1 cellular context compared by ENCODE assay signal in the genomic region with DNA sequence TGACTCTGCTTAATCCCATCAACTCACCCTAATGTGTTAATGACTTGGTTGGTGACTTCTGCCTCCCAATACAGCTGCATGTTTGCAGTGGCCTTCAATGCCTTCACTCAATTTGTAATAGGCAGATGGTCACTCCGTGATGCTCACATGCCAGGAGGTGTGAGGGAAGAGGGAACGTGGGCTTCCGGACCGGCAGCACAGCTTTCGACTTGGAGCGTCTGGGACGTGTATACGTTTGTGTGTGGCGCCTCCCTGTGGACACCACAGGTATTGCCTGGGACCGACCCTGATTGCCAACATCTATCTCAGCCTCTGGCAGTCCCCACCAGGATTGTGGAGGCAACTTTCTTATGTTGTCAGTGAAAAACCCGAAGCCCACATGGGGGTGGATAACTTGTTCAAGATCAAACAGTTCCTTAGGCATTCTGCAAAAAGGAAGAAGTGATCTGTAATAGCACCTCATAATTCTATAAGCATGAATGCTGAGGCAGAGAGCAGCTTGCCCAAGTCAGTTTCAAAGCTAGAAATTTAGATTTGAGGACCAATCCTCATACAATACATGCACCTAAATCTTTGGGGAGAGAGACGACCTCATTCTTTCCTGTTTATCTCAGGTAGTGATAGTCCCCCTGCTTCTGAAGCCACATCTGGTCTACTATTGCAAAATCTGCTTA.
A peak's percentile ranks its signal among the peaks of the same experiment; 100 is the strongest.
TF ChIP-seq lines count a peak whose summit lies in the region.

No MANE protein-coding gene starts in this region.

TF ChIP-seq in K562, 482 proteins besides CTCF, POLR2A, EP300 and RAD21 (continues in another document):
- TF ChIP-seq RBM25 (IDR thresholded peaks at IDR 0.05; ENCODE audit: low read depth, low read length, severe bottlenecking) (no peak), RB1 (IDR thresholded peaks at IDR 0.05; ENCODE audit: low read depth) (peak; percentile 34; the same call in 1 of the 2 replicates), SLC30A9 (CRISPR knock-in tag; IDR thresholded peaks at IDR 0.05) (no peak), L3MBTL2 (IDR thresholded peaks at IDR 0.05) (peak; percentile 83; the same call in 1 of the 2 replicates), ZNF76 (CRISPR knock-in tag; IDR thresholded peaks at IDR 0.05; ENCODE audit: borderline replicate concordance) (no peak), ARID2 (IDR thresholded peaks at IDR 0.05) (0 out of 2 replicates have a peak, but pooled peaks have one; percentile 26), RCOR1 (IDR thresholded peaks at IDR 0.05; ENCODE audit: borderline replicate concordance in 1 of 2, low read depth in 2 of 2, low read length in 2 of 2) (0 out of 4 replicates have a peak, but pooled peaks of 1 of the 2 experiments have one; percentile 20), CBX2 (IDR thresholded peaks at IDR 0.05; ENCODE audit: insufficient read depth, low read length, poor library complexity, severe bottlenecking) (no peak), ZC3H11A (IDR thresholded peaks at IDR 0.05; ENCODE audit: low read depth, low read length) (no peak), ELF1 (tag; IDR thresholded peaks at IDR 0.05) (peak; percentile 24; the same call in 1 of the 2 replicates), ZNF644 (tag; IDR thresholded peaks at IDR 0.05; ENCODE audit: low read depth) (no peak), ZBTB7A (IDR thresholded peaks at IDR 0.05; ENCODE audit: borderline replicate concordance, control insufficient read depth, low read depth, low read length) (no peak), EWSR1 (IDR thresholded peaks at IDR 0.05; ENCODE audit: borderline replicate concordance, low read depth, partially characterized antibody) (no peak), SOX6 (IDR thresholded peaks at IDR 0.05) (no peak), ETV1 (tag; conservative IDR thresholded peaks at IDR 0.05; ENCODE audit: low read depth) (peak; percentile 77), CAMTA2 (CRISPR knock-in tag; conservative IDR thresholded peaks at IDR 0.05) (no peak), CREM (IDR thresholded peaks at IDR 0.05; ENCODE audit: low read depth) (peak; percentile 40; the same call in 1 of the 2 replicates), GABPB1 (CRISPR knock-in tag; IDR thresholded peaks at IDR 0.05) (no peak), SIN3A (IDR thresholded peaks at IDR 0.05; ENCODE audit: borderline replicate concordance in 2 of 2, control insufficient read depth in 1 of 2, low read depth in 2 of 2, low read length in 2 of 2) (no peak), NR4A1 (CRISPR knock-in tag; IDR thresholded peaks at IDR 0.05) (no peak), NR4A1 (tag; IDR thresholded peaks at IDR 0.05) (no peak), CTBP1 (IDR thresholded peaks at IDR 0.05; ENCODE audit: borderline replicate concordance) (peak; percentile 24; the same call in 1 of the 2 replicates), ZNF311 (CRISPR knock-in tag; IDR thresholded peaks at IDR 0.05) (no peak), MCM7 (IDR thresholded peaks at IDR 0.05) (no peak), TOE1 (IDR thresholded peaks at IDR 0.05; ENCODE audit: borderline replicate concordance) (no peak), TOE1 (CRISPR knock-in tag; IDR thresholded peaks at IDR 0.05; ENCODE audit: borderline replicate concordance, low read depth) (no peak), PHF20 (IDR thresholded peaks at IDR 0.05; ENCODE audit: partially characterized antibody) (no peak), MAFK (IDR thresholded peaks at IDR 0.05; ENCODE audit: low read length) (no peak), STAG1 (CRISPR knock-in tag; IDR thresholded peaks at IDR 0.05; ENCODE audit: borderline replicate concordance) (peak; percentile 87; the same call in 1 of the 2 replicates), ATF7 (IDR thresholded peaks at IDR 0.05) (peak; percentile 13; the same call in 1 of the 2 replicates), ZNF239 (CRISPR knock-in tag; IDR thresholded peaks at IDR 0.05) (no peak), MYBL2 (IDR thresholded peaks at IDR 0.05; ENCODE audit: low read depth) (no peak), MYBL2 (CRISPR knock-in tag; IDR thresholded peaks at IDR 0.05; ENCODE audit: borderline replicate concordance) (no peak), SMAD2 (IDR thresholded peaks at IDR 0.05; ENCODE audit: low read depth, low read length) (no peak), POLR2G (IDR thresholded peaks at IDR 0.05; ENCODE audit: low read depth, low read length) (no peak), HNRNPH1 (optimal IDR thresholded peaks at IDR 0.05; ENCODE audit: low read depth, low read length) (no peak), NEUROD1 (IDR thresholded peaks at IDR 0.05; ENCODE audit: borderline replicate concordance, low read depth, low read length, partially characterized antibody) (peak; percentile 21), RFX5 (IDR thresholded peaks at IDR 0.05; ENCODE audit: low read depth, low read length) (no peak), BACH1 (tag; IDR thresholded peaks at IDR 0.05) (no peak), TAF15 (IDR thresholded peaks at IDR 0.05; ENCODE audit: low read depth, low read length) (no peak)
- TF ChIP-seq, protein P1, sequence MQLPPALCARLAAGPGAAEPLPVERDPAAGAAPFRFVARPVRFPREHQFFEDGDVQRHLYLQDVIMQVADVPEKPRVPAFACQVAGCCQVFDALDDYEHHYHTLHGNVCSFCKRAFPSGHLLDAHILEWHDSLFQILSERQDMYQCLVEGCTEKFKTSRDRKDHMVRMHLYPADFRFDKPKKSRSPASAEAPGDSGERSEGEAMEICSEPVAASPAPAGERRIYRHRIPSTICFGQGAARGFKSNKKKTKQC (CRISPR knock-in tag; IDR thresholded peaks at IDR 0.05): no peak
- TF ChIP-seq, protein P2, sequence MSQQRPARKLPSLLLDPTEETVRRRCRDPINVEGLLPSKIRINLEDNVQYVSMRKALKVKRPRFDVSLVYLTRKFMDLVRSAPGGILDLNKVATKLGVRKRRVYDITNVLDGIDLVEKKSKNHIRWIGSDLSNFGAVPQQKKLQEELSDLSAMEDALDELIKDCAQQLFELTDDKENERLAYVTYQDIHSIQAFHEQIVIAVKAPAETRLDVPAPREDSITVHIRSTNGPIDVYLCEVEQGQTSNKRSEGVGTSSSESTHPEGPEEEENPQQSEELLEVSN (IDR thresholded peaks at IDR 0.05; ENCODE audit: borderline replicate concordance in 1 of 2, extremely low read depth in 1 of 2, insufficient read depth in 1 of 2, insufficient read length in 1 of 2, low read depth in 1 of 2, low read length in 1 of 2, poor library complexity in 1 of 2, severe bottlenecking in 1 of 2): peak; percentile 44 to 85
- TF ChIP-seq, protein P3, sequence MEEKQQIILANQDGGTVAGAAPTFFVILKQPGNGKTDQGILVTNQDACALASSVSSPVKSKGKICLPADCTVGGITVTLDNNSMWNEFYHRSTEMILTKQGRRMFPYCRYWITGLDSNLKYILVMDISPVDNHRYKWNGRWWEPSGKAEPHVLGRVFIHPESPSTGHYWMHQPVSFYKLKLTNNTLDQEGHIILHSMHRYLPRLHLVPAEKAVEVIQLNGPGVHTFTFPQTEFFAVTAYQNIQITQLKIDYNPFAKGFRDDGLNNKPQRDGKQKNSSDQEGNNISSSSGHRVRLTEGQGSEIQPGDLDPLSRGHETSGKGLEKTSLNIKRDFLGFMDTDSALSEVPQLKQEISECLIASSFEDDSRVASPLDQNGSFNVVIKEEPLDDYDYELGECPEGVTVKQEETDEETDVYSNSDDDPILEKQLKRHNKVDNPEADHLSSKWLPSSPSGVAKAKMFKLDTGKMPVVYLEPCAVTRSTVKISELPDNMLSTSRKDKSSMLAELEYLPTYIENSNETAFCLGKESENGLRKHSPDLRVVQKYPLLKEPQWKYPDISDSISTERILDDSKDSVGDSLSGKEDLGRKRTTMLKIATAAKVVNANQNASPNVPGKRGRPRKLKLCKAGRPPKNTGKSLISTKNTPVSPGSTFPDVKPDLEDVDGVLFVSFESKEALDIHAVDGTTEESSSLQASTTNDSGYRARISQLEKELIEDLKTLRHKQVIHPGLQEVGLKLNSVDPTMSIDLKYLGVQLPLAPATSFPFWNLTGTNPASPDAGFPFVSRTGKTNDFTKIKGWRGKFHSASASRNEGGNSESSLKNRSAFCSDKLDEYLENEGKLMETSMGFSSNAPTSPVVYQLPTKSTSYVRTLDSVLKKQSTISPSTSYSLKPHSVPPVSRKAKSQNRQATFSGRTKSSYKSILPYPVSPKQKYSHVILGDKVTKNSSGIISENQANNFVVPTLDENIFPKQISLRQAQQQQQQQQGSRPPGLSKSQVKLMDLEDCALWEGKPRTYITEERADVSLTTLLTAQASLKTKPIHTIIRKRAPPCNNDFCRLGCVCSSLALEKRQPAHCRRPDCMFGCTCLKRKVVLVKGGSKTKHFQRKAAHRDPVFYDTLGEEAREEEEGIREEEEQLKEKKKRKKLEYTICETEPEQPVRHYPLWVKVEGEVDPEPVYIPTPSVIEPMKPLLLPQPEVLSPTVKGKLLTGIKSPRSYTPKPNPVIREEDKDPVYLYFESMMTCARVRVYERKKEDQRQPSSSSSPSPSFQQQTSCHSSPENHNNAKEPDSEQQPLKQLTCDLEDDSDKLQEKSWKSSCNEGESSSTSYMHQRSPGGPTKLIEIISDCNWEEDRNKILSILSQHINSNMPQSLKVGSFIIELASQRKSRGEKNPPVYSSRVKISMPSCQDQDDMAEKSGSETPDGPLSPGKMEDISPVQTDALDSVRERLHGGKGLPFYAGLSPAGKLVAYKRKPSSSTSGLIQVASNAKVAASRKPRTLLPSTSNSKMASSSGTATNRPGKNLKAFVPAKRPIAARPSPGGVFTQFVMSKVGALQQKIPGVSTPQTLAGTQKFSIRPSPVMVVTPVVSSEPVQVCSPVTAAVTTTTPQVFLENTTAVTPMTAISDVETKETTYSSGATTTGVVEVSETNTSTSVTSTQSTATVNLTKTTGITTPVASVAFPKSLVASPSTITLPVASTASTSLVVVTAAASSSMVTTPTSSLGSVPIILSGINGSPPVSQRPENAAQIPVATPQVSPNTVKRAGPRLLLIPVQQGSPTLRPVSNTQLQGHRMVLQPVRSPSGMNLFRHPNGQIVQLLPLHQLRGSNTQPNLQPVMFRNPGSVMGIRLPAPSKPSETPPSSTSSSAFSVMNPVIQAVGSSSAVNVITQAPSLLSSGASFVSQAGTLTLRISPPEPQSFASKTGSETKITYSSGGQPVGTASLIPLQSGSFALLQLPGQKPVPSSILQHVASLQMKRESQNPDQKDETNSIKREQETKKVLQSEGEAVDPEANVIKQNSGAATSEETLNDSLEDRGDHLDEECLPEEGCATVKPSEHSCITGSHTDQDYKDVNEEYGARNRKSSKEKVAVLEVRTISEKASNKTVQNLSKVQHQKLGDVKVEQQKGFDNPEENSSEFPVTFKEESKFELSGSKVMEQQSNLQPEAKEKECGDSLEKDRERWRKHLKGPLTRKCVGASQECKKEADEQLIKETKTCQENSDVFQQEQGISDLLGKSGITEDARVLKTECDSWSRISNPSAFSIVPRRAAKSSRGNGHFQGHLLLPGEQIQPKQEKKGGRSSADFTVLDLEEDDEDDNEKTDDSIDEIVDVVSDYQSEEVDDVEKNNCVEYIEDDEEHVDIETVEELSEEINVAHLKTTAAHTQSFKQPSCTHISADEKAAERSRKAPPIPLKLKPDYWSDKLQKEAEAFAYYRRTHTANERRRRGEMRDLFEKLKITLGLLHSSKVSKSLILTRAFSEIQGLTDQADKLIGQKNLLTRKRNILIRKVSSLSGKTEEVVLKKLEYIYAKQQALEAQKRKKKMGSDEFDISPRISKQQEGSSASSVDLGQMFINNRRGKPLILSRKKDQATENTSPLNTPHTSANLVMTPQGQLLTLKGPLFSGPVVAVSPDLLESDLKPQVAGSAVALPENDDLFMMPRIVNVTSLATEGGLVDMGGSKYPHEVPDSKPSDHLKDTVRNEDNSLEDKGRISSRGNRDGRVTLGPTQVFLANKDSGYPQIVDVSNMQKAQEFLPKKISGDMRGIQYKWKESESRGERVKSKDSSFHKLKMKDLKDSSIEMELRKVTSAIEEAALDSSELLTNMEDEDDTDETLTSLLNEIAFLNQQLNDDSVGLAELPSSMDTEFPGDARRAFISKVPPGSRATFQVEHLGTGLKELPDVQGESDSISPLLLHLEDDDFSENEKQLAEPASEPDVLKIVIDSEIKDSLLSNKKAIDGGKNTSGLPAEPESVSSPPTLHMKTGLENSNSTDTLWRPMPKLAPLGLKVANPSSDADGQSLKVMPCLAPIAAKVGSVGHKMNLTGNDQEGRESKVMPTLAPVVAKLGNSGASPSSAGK (IDR thresholded peaks at IDR 0.05): peak; percentile 78
- TF ChIP-seq, protein P4, sequence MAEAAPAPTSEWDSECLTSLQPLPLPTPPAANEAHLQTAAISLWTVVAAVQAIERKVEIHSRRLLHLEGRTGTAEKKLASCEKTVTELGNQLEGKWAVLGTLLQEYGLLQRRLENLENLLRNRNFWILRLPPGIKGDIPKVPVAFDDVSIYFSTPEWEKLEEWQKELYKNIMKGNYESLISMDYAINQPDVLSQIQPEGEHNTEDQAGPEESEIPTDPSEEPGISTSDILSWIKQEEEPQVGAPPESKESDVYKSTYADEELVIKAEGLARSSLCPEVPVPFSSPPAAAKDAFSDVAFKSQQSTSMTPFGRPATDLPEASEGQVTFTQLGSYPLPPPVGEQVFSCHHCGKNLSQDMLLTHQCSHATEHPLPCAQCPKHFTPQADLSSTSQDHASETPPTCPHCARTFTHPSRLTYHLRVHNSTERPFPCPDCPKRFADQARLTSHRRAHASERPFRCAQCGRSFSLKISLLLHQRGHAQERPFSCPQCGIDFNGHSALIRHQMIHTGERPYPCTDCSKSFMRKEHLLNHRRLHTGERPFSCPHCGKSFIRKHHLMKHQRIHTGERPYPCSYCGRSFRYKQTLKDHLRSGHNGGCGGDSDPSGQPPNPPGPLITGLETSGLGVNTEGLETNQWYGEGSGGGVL (CRISPR knock-in tag; IDR thresholded peaks at IDR 0.05): no peak
- TF ChIP-seq, protein P5, sequence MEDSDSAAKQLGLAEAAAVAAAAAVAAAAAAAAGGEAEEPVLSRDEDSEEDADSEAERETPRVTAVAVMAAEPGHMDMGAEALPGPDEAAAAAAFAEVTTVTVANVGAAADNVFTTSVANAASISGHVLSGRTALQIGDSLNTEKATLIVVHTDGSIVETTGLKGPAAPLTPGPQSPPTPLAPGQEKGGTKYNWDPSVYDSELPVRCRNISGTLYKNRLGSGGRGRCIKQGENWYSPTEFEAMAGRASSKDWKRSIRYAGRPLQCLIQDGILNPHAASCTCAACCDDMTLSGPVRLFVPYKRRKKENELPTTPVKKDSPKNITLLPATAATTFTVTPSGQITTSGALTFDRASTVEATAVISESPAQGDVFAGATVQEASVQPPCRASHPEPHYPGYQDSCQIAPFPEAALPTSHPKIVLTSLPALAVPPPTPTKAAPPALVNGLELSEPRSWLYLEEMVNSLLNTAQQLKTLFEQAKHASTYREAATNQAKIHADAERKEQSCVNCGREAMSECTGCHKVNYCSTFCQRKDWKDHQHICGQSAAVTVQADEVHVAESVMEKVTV (CRISPR knock-in tag; IDR thresholded peaks at IDR 0.05): peak; percentile 44; the same call in 1 of the 2 replicates
- TF ChIP-seq, protein P6, sequence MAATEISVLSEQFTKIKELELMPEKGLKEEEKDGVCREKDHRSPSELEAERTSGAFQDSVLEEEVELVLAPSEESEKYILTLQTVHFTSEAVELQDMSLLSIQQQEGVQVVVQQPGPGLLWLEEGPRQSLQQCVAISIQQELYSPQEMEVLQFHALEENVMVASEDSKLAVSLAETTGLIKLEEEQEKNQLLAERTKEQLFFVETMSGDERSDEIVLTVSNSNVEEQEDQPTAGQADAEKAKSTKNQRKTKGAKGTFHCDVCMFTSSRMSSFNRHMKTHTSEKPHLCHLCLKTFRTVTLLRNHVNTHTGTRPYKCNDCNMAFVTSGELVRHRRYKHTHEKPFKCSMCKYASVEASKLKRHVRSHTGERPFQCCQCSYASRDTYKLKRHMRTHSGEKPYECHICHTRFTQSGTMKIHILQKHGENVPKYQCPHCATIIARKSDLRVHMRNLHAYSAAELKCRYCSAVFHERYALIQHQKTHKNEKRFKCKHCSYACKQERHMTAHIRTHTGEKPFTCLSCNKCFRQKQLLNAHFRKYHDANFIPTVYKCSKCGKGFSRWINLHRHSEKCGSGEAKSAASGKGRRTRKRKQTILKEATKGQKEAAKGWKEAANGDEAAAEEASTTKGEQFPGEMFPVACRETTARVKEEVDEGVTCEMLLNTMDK (IDR thresholded peaks at IDR 0.05; ENCODE audit: borderline replicate concordance, insufficient read depth, low read depth, low read length, poor library complexity, severe bottlenecking): peak; percentile 11
